ENCODE assay signal across 8 cellular contexts in the genomic region with DNA sequence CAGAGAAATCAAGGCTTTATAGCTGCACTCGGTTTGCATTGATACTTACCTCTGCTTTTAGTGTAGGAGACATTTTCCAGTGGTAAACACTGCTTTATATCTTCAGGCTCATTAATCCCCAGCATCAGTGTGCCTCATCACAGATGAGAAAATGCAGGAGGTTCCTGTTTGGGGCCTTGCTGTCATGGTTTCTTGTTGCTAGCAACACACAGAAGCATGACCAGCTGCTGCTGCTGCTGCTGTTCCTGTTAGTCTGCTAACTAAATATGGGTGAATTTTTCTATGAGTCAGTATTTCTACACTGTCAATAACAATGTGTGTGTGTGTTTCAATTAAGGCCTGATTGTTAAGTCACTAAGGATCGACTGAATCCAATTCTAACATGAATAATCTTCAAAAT.
DNase-seq lines count a peak whose midpoint lies in the region; FAIRE-seq and TF ChIP-seq lines count a peak whose summit lies in the region.

No MANE protein-coding gene starts in this region.

- no peaks in the 10 kb centered on the region for H3K9me3 ChIP-seq in adipocyte (ENCODE audit: control insufficient read depth, low read length)

- H3K27me3 ChIP-seq in adipocyte (replicated peaks; ENCODE audit: control insufficient read depth, insufficient read depth, low read length) = no peaks in the 10 kb centered on the region

- no peak for TF ChIP-seq POLR2A in H54 (IDR thresholded peaks at IDR 0.05; ENCODE audit: low read depth, low read length)

- peak overlapping the region; percentile 49 for H3K4me3 ChIP-seq in adipocyte (ENCODE audit: low read length)

- no peaks in the 10 kb centered on the region for H3K36me3 ChIP-seq in adipocyte (ENCODE audit: control insufficient read depth, insufficient read depth, low read length, severe bottlenecking)

- H3K9ac ChIP-seq in adipocyte (ENCODE audit: low read length) = peak overlapping the region; percentile 17

- DNase-seq in SKM-1 treated with dmso at 0.1 percent for 144 hours (lab: John Stamatoyannopoulos, UW; ENCODE audit: unreplicated experiment) (peak; percentile 17), SKM-1 (lab: John Stamatoyannopoulos, UW; ENCODE audit: unreplicated experiment) (no peak), H54 (ENCODE audit: insufficient read length, low spot score) (no peak), NCI-H1694 (lab: John Stamatoyannopoulos, UW) (peak; percentile 32), adipocyte (ENCODE audit: low read depth) (peak; percentile 83), hepatic stellate cell (ENCODE audit: low spot score) (peak; percentile 72), stromal cell of bone marrow (ENCODE audit: low read depth) (peak; percentile 96)
- DNase-seq in stimulated activated CD4-positive, alpha-beta T cell treated with anti-CD3 and anti-CD28 coated beads, Interleukin-2, amount 100 ng/mL, for 48 hours = no peak

- H3K4me1 ChIP-seq in adipocyte (ENCODE audit: control insufficient read depth, insufficient read depth, low read length) = peaks cover 58% of the 10 kb centered on the region

- peak; percentile 93 for FAIRE-seq in H54 (lab: Jason Lieb, UNC)

Comparison
In these comparisons a context has a peak if more than half of its experiments do, and no peak if none do; other contexts are left out.
1. DNase-seq: peak in SKM-1 treated with dmso at 0.1 percent for 144 hours (single experiment), NCI-H1694 (single experiment), adipocyte (single experiment), hepatic stellate cell (single experiment) and stromal cell of bone marrow (single experiment); none in SKM-1 (single experiment), H54 (single experiment) and stimulated activated CD4-positive, alpha-beta T cell treated with anti-CD3 and anti-CD28 coated beads, Interleukin-2, amount 100 ng/mL, for 48 hours (0 of 2).